In genomic region chr17:3959921-3960601, GRCh38 we compare ENCODE assay signal across 14 cellular contexts. TPM values are rescaled to one million over a fixed set of nuclear protein-coding genes. Genes with fewer than 3 reads are reported as not detected.
DNase-seq lines count a peak whose midpoint lies in the region; ATAC-seq and TF ChIP-seq lines count a peak whose summit lies in the region.
"Had no signal": no experiment of that assay in that cellular context is flagged by ENCODE, and none has a peak within 500 bp of the region (broad histone marks: within the 10 kb centered on the region; RNA-seq: fewer than 3 reads in every experiment).

No MANE protein-coding gene starts in this region.

- H3K27me3 ChIP-seq in CD8-positive, alpha-beta memory T cell (ENCODE audit: insufficient read depth, low read length, poor library complexity, severe bottlenecking): no peaks in the 10 kb centered on the region

- TF ChIP-seq CTCF in C4-2B (conservative IDR thresholded peaks at IDR 0.05) (no peak), mucosa of descending colon (IDR thresholded peaks at IDR 0.05) (no peak)

- no peak overlapping the region for H3K4me3 ChIP-seq in CD8-positive, alpha-beta memory T cell (ENCODE audit: low read length)
- H3K4me3 ChIP-seq in mucosa of descending colon: no peak overlapping the region
- H3K4me3 ChIP-seq: GM23338, thoracic aorta had no signal

- H3K27ac ChIP-seq in C4-2B: peak overlapping the region; percentile 31
- peak overlapping the region; percentile 41 for H3K27ac ChIP-seq in CD8-positive, alpha-beta memory T cell (ENCODE audit: low read depth, low read length)

- no peak for DNase-seq in CD8-positive, alpha-beta memory T cell
- DNase-seq in activated CD4-positive, alpha-beta memory T cell treated with anti-CD3 and anti-CD28 coated beads for 36 hours: no peak
- peak in 2 of 3 donors; percentile 32 to 42 for DNase-seq in mucosa of descending colon
- no peak for DNase-seq in NCI-H446 (lab: John Stamatoyannopoulos, UW)
- DNase-seq in COR-L47 (lab: John Stamatoyannopoulos, UW): no peak
- no peak for DNase-seq in NCI-H2171 treated with DMSO at 0.1 percent for 48 hours (lab: John Stamatoyannopoulos, UW)
- DNase-seq: NCI-H1694 treated with DMSO at 0.1 percent for 48 hours had no signal

- no peaks in the 10 kb centered on the region for H3K9me3 ChIP-seq in CD8-positive, alpha-beta memory T cell (ENCODE audit: low read length)
- no peaks in the 10 kb centered on the region for H3K9me3 ChIP-seq in mucosa of descending colon
- H3K9me3 ChIP-seq: thoracic aorta had no signal

- H3K27ac Mint-ChIP-seq in CD8-positive, alpha-beta memory T cell: peak overlapping the region; percentile 69 to 93 (median 86)
- H3K27ac Mint-ChIP-seq in activated CD4-positive, alpha-beta memory T cell treated with anti-CD3 and anti-CD28 coated beads for 36 hours: peak overlapping the region; percentile 44

- ATAC-seq in mucosa of descending colon (no peak), GM18861 (IDR thresholded peaks at IDR 0.05; ENCODE audit: unreplicated experiment) (no peak)
- ATAC-seq: esophagus mucosa, GM23338, sciatic nerve had no signal

- CTCF ChIA-PET in CD8-positive, alpha-beta memory T cell (lab: Charles Lee): interaction anchor here (2.5 kb wide), 1 partner anchor 46 kb away, joined by 11 read pairs; no protein-coding TSS in a partner anchor
- CTCF ChIA-PET in activated CD4-positive, alpha-beta memory T cell treated with anti-CD3 and anti-CD28 coated beads for 36 hours (lab: Charles Lee): interaction anchor here (1.2 kb wide), 1 partner anchor 46 kb away, joined by 3 read pairs; no protein-coding TSS in a partner anchor

- no peaks in the 10 kb centered on the region for H3K27me3 Mint-ChIP-seq in CD8-positive, alpha-beta memory T cell
- no peaks in the 10 kb centered on the region for H3K27me3 Mint-ChIP-seq in activated CD4-positive, alpha-beta memory T cell treated with anti-CD3 and anti-CD28 coated beads for 36 hours

- POLR2A ChIA-PET in CD8-positive, alpha-beta memory T cell (lab: Charles Lee): interaction anchor here (0.6 kb wide), 1 partner anchor 184 kb away, joined by 4 read pairs; no protein-coding TSS in a partner anchor
- POLR2A ChIA-PET in activated CD4-positive, alpha-beta memory T cell treated with anti-CD3 and anti-CD28 coated beads for 36 hours (lab: Charles Lee): interaction anchor here (1.1 kb wide), 1 partner anchor 10 kb away, joined by 3 read pairs; no protein-coding TSS in a partner anchor

- H3K4me1 Mint-ChIP-seq in CD8-positive, alpha-beta memory T cell: peaks cover 67 to 79% (median 75%) of the 10 kb centered on the region in 3 donors
- peaks cover 52% of the 10 kb centered on the region for H3K4me1 Mint-ChIP-seq in activated CD4-positive, alpha-beta memory T cell treated with anti-CD3 and anti-CD28 coated beads for 36 hours (ENCODE audit: low read depth)

- H3K4me3 Mint-ChIP-seq in CD8-positive, alpha-beta memory T cell: peak overlapping the region in 6 of 7 donors; percentile 56 to 96 (median 80)
- H3K4me3 Mint-ChIP-seq in activated CD4-positive, alpha-beta memory T cell treated with anti-CD3 and anti-CD28 coated beads for 36 hours: no peak overlapping the region
- H3K4me3 Mint-ChIP-seq: GM23338 had no signal

- peaks cover 0 to 2% (median 0%) of the 10 kb centered on the region in 5 donors for H3K9me3 Mint-ChIP-seq in CD8-positive, alpha-beta memory T cell
- H3K9me3 Mint-ChIP-seq in activated CD4-positive, alpha-beta memory T cell treated with anti-CD3 and anti-CD28 coated beads for 36 hours: no peaks in the 10 kb centered on the region
- H3K9me3 Mint-ChIP-seq: GM23338 had no signal

- peaks cover 0 to 52% (median 6%) of the 10 kb centered on the region in 3 donors for H3K36me3 Mint-ChIP-seq in CD8-positive, alpha-beta memory T cell
- H3K36me3 Mint-ChIP-seq in activated CD4-positive, alpha-beta memory T cell treated with anti-CD3 and anti-CD28 coated beads for 36 hours: peaks cover 3% of the 10 kb centered on the region

- peaks cover 60% of the 10 kb centered on the region for H3K4me1 ChIP-seq in CD8-positive, alpha-beta memory T cell (ENCODE audit: insufficient read depth, low read length)
- peaks cover 45% of the 10 kb centered on the region for H3K4me1 ChIP-seq in mucosa of descending colon (ENCODE audit: low read depth)

- intact Hi-C loops in activated CD4-positive, alpha-beta memory T cell treated with anti-CD3 and anti-CD28 coated beads for 36 hours (cut with micrococcal nuclease): no loop called here
- intact Hi-C loops in mucosa of descending colon (cut with DNase I, micrococcal nuclease): no loop called here

- H3K36me3 ChIP-seq in CD8-positive, alpha-beta memory T cell (ENCODE audit: insufficient read depth, low read length): peaks cover 5% of the 10 kb centered on the region
- no peaks in the 10 kb centered on the region for H3K36me3 ChIP-seq in mucosa of descending colon (ENCODE audit: low read depth)
- H3K36me3 ChIP-seq: thoracic aorta had no signal

RNA-seq across cellular contexts. Expression of gene ATP2A3, which starts 4.2 kb away (rescaled TPM):
- 100 to 1,000 TPM; 108 to 111 TPM for total RNA-seq in CD8-positive, alpha-beta memory T cell
- 105 TPM for polyA plus RNA-seq in CD8-positive, alpha-beta memory T cell
- 100 to 1,000 TPM; 107 to 108 TPM for total RNA-seq in activated CD4-positive, alpha-beta memory T cell treated with anti-CD3 and anti-CD28 coated beads for 36 hours
- 100 to 1,000 TPM in 2 of 3 donors, 10 to 100 TPM in 1; 72.8 to 253 (median 247) TPM for total RNA-seq in mucosa of descending colon

RNA-seq across cellular contexts. Expression of gene P2RX1, which starts 43.8 kb away (rescaled TPM):
- total RNA-seq in CD8-positive, alpha-beta memory T cell: under 1 TPM; 0.13 to 0.22 TPM
- not detected for polyA plus RNA-seq in CD8-positive, alpha-beta memory T cell
- total RNA-seq in activated CD4-positive, alpha-beta memory T cell treated with anti-CD3 and anti-CD28 coated beads for 36 hours: under 1 TPM; 0.43 to 0.44 TPM
- total RNA-seq in mucosa of descending colon: 1 to 10 TPM; 2.5 to 4.9 (median 3.5) TPM
- total RNA-seq: bronchial epithelial cell had no signal

Comparison
In these comparisons a context has a peak if more than half of its experiments do, and no peak if none do; other contexts are left out.
1. DNase-seq: peak in mucosa of descending colon (2 of 3); none in CD8-positive, alpha-beta memory T cell (0 of 5), activated CD4-positive, alpha-beta memory T cell treated with anti-CD3 and anti-CD28 coated beads for 36 hours (single experiment), NCI-H446 (0 of 2), COR-L47 (single experiment) and NCI-H2171 treated with DMSO at 0.1 percent for 48 hours (single experiment).